11 cellular contexts compared by ENCODE assay signal in genomic region chr15:75678324-75678690, GRCh38. TPM values are rescaled to one million over a fixed set of nuclear protein-coding genes. Genes with fewer than 3 reads are reported as not detected.
DNase-seq lines count a peak whose midpoint lies in the region; ATAC-seq and TF ChIP-seq lines count a peak whose summit lies in the region.
"Not testable (repeated sequence)": the region's sequence is repeated elsewhere in the genome, so short reads cannot be mapped to it uniquely, and the experiment has no call there.
"Had no signal": no experiment of that assay in that cellular context is flagged by ENCODE, and none has a peak within 500 bp of the region (broad histone marks: within the 10 kb centered on the region; RNA-seq: fewer than 3 reads in every experiment).

No MANE protein-coding gene starts in this region.

- H3K27me3 ChIP-seq in BLaER1; Karpas-422 (ENCODE audit: low read length); neural progenitor cell: not testable (repeated sequence)

- CTCF ChIA-PET in HEK293 (lab: Yijun Ruan, JAX) (interaction anchor here (1.0 to 2.0 kb wide), 3 partner anchors 8 to 310 kb away, joined by 3 to 8 read pairs (median 4); no protein-coding TSS in a partner anchor), RWPE1 (lab: Yijun Ruan, JAX) (interaction anchor here (0.9 kb wide), 1 partner anchor 40 kb away, joined by 6 read pairs; no protein-coding TSS in a partner anchor), WTC11 (lab: Charles Lee) (interaction anchor here (0.6 to 0.9 kb wide), 2 partner anchors 8 to 146 kb away, joined by 3 read pairs; no protein-coding TSS in a partner anchor)

- not testable (repeated sequence) for H3K9me3 Mint-ChIP-seq in WTC11; chondrocyte (ENCODE audit: low read depth); neural progenitor cell; stimulated activated memory B cell treated with anti-CD40 and anti-IgM and Interleukin-4, amounts not matched to agents 10 μg/mL and 1 μg/mL and 100 μg/mL, for 72 hours

- H3K36me3 Mint-ChIP-seq in WTC11; neural progenitor cell; stimulated activated memory B cell treated with anti-CD40 and anti-IgM and Interleukin-4, amounts not matched to agents 10 μg/mL and 1 μg/mL and 100 μg/mL, for 72 hours: not testable (repeated sequence)
- H3K36me3 Mint-ChIP-seq in chondrocyte (ENCODE audit: low read depth): peaks cover 39% of the 10 kb centered on the region

- H3K27me3 Mint-ChIP-seq in WTC11 (ENCODE audit: low read depth); chondrocyte (ENCODE audit: low read depth); neural progenitor cell (ENCODE audit: insufficient read depth, low read depth); stimulated activated memory B cell treated with anti-CD40 and anti-IgM and Interleukin-4, amounts not matched to agents 10 μg/mL and 1 μg/mL and 100 μg/mL, for 72 hours: not testable (repeated sequence)

- H3K4me1 Mint-ChIP-seq in WTC11: peaks cover 22% of the 10 kb centered on the region
- peaks cover 39% of the 10 kb centered on the region for H3K4me1 Mint-ChIP-seq in chondrocyte (ENCODE audit: low read depth)
- peaks cover 22% of the 10 kb centered on the region for H3K4me1 Mint-ChIP-seq in neural progenitor cell
- H3K4me1 Mint-ChIP-seq in stimulated activated memory B cell treated with anti-CD40 and anti-IgM and Interleukin-4, amounts not matched to agents 10 μg/mL and 1 μg/mL and 100 μg/mL, for 72 hours: not testable (repeated sequence)

- not testable (repeated sequence) for H3K27ac Mint-ChIP-seq in WTC11
- H3K27ac Mint-ChIP-seq in chondrocyte (ENCODE audit: unreplicated experiment): peak overlapping the region; percentile 85
- H3K27ac Mint-ChIP-seq in neural progenitor cell: peak overlapping the region; percentile 72
- H3K27ac Mint-ChIP-seq in stimulated activated memory B cell treated with anti-CD40 and anti-IgM and Interleukin-4, amounts not matched to agents 10 μg/mL and 1 μg/mL and 100 μg/mL, for 72 hours: peak overlapping the region; percentile 1

- ATAC-seq in WTC11; stimulated activated memory B cell treated with anti-CD40 and anti-IgM and Interleukin-4, amounts not matched to agents 10 μg/mL and 1 μg/mL and 100 μg/mL, for 72 hours: not testable (repeated sequence)

- H3K9me3 ChIP-seq in BLaER1; HEK293 (ENCODE audit: control insufficient read depth, insufficient read depth, low read depth, low read length); Karpas-422 (ENCODE audit: low read length); neural progenitor cell (ENCODE audit: low read depth): not testable (repeated sequence)

- H3K9ac ChIP-seq in BLaER1, neural progenitor cell: not testable (repeated sequence)
- H3K9ac ChIP-seq in Karpas-422 (ENCODE audit: low read length): 0 out of 2 replicates have a peak overlapping the region, but pooled peaks have one; percentile 35

- not testable (repeated sequence) for DNase-seq in Karpas-422; RWPE1 (ENCODE audit: low spot score); WTC11 (ENCODE audit: low spot score); chondrocyte (ENCODE audit: low spot score); neural progenitor cell (ENCODE audit: low spot score)

- H3K4me3 ChIP-seq in BLaER1; HEK293 (ENCODE audit: low read depth, low read length); neural progenitor cell: not testable (repeated sequence)
- 0 out of 2 replicates have a peak overlapping the region, but pooled peaks have one; percentile 51 for H3K4me3 ChIP-seq in Karpas-422 (ENCODE audit: low read length)

- H3K79me2 ChIP-seq in Karpas-422 (ENCODE audit: low read length); neural progenitor cell (ENCODE audit: low read depth): not testable (repeated sequence)

- H3K36me3 ChIP-seq in BLaER1; HEK293 (ENCODE audit: control insufficient read depth in 2 of 2, insufficient read depth in 1 of 2, low read length in 2 of 2); Karpas-422 (ENCODE audit: insufficient read depth, low read length); neural progenitor cell: not testable (repeated sequence)

- POLR2A ChIA-PET in HEK293 (lab: Yijun Ruan, JAX): interaction anchor here (1.4 to 2.4 kb wide), 2 partner anchors 9 to 31 kb away, joined by 3 to 8 read pairs; partner anchors contain the start of gene SNX33
- POLR2A ChIA-PET in RWPE1 (lab: Yijun Ruan, JAX; ENCODE audit: low non-redundant PET): interaction anchor here (0.6 kb wide), 1 partner anchor 42 kb away, joined by 4 read pairs; no protein-coding TSS in a partner anchor
- POLR2A ChIA-PET in WTC11 (lab: Charles Lee): interaction anchor here (1.1 to 3.8 kb wide), 2 partner anchors 31 to 38 kb away, joined by 4 to 14 read pairs; partner anchors contain the start of genes IMP3 and SNX33

- H3K4me2 ChIP-seq in BLaER1: peak overlapping the region; percentile 78
- peak overlapping the region; percentile 73 for H3K4me2 ChIP-seq in Karpas-422 (ENCODE audit: low read depth, low read length, poor library complexity, severe bottlenecking)
- not testable (repeated sequence) for H3K4me2 ChIP-seq in neural progenitor cell

- H3K9me2 ChIP-seq in Karpas-422 (replicated peaks; ENCODE audit: insufficient read depth, low read length): not testable (repeated sequence)

- H3K4me1 ChIP-seq in BLaER1 (peaks cover 58% of the 10 kb centered on the region), Karpas-422 (ENCODE audit: low read length) (peaks cover 56% of the 10 kb centered on the region), neural progenitor cell (peaks cover 24% of the 10 kb centered on the region)
- not testable (repeated sequence) for H3K4me1 ChIP-seq in HEK293 (ENCODE audit: control insufficient read depth, insufficient read depth, low read length)

- not testable (repeated sequence) for H3K4me3 Mint-ChIP-seq in WTC11; chondrocyte (ENCODE audit: unreplicated experiment); neural progenitor cell; stimulated activated memory B cell treated with anti-CD40 and anti-IgM and Interleukin-4, amounts not matched to agents 10 μg/mL and 1 μg/mL and 100 μg/mL, for 72 hours

- H4K20me1 ChIP-seq in BLaER1; Karpas-422 (ENCODE audit: insufficient read depth, low read depth, low read length); neural progenitor cell (ENCODE audit: low read depth): not testable (repeated sequence)

- not testable (repeated sequence) for H2AFZ ChIP-seq in Karpas-422 (ENCODE audit: low read length); neural progenitor cell (replicated peaks)

- not testable (repeated sequence) for H3K27ac ChIP-seq in BLaER1; HEK293 (ENCODE audit: extremely low read depth, low read depth, low read length); neural progenitor cell
- H3K27ac ChIP-seq in Karpas-422 (ENCODE audit: low read length) (peak overlapping the region; percentile 80), RWPE1 (peak overlapping the region; percentile 53)

- TF ChIP-seq CTCF in HEK293 (tag by site-specific recombination; IDR thresholded peaks at IDR 0.05); RWPE1 (conservative IDR thresholded peaks at IDR 0.05; ENCODE audit: low read depth); WTC11 (IDR thresholded peaks at IDR 0.05); chondrocyte (IDR thresholded peaks at IDR 0.05); neural progenitor cell (IDR thresholded peaks at IDR 0.05): not testable (repeated sequence)

- H3F3A ChIP-seq in neural progenitor cell (ENCODE audit: low read depth): not testable (repeated sequence)

TF ChIP-seq in HEK293, 187 proteins besides CTCF, POLR2A, EP300 and RAD21:
- peak; percentile 90 for TF ChIP-seq ZNF121 (tag by site-specific recombination; IDR thresholded peaks at IDR 0.05)
TF ChIP-seq in HEK293: peak in this region for 1; not testable (repeated sequence) for 186.

TF ChIP-seq in WTC11, 78 proteins besides CTCF, POLR2A, EP300 and RAD21:
- TF ChIP-seq ZNF121 (CRISPR knock-in tag; IDR thresholded peaks at IDR 0.05): peak; percentile 81

RNA-seq across cellular contexts. Expression of gene SNX33, which starts 30.6 kb away (rescaled TPM):
- total RNA-seq in Karpas-422 (2014; rRNA removed; shearing (Covaris generic); ENCODE audit: low replicate concordance): 0.07 TPM in 1 of 2 replicates, not detected in the other
- 17.8 to 19.8 TPM (median 18.9 TPM) in 3 replicates for total RNA-seq in WTC11 (2021)
- total RNA-seq in chondrocyte: 21.6 to 31.2 TPM (median 30.2 TPM) in 3 replicates
- 10.1 and 20.7 TPM in 2 replicates for total RNA-seq in neural progenitor cell (ENCODE audit: low replicate concordance)

RNA-seq across cellular contexts. Expression of gene CSPG4, which starts 34.3 kb away (rescaled TPM):
- 0.11 TPM in 1 of 2 replicates, not detected in the other for total RNA-seq in Karpas-422 (2014; rRNA removed; shearing (Covaris generic); ENCODE audit: low replicate concordance)
- total RNA-seq in WTC11 (2021) (2.9 to 3.6 TPM (median 3.6 TPM) in 3 replicates), chondrocyte (302 to 607 TPM (median 595 TPM) in 3 replicates), neural progenitor cell (ENCODE audit: low replicate concordance) (0.07 and 0.37 TPM in 2 replicates)
- total RNA-seq: Calu3; CD4-positive, alpha-beta T cell; CD8-positive, alpha-beta T cell had no signal

RNA-seq across cellular contexts. Expression of gene IMP3, which starts 38.3 kb away (rescaled TPM):
- 82.7 and 119 TPM in 2 replicates for total RNA-seq in Karpas-422 (2014; rRNA removed; shearing (Covaris generic); ENCODE audit: low replicate concordance)
- total RNA-seq in WTC11 (2021) (93.7 to 107 TPM (median 94.8 TPM) in 3 replicates), chondrocyte (28.7 to 30.0 TPM (median 29.0 TPM) in 3 replicates), neural progenitor cell (ENCODE audit: low replicate concordance) (62.1 and 96.1 TPM in 2 replicates)

RNA-seq across cellular contexts. Expression of gene SNUPN, which starts 52.8 kb away (rescaled TPM):
- 18.9 and 33.9 TPM in 2 replicates for total RNA-seq in Karpas-422 (2014; rRNA removed; shearing (Covaris generic); ENCODE audit: low replicate concordance)
- total RNA-seq in WTC11 (2021) (25.9 to 28.4 TPM (median 27.9 TPM) in 3 replicates), chondrocyte (18.6 to 22.7 TPM (median 21.7 TPM) in 3 replicates), neural progenitor cell (ENCODE audit: low replicate concordance) (18.4 and 20.7 TPM in 2 replicates)

Comparison
In these comparisons a context has a peak if more than half of its experiments do, and no peak if none do; other contexts are left out.
1. RNA of gene SNX33, which starts 30.6 kb away (total RNA-seq): 21.6 to 31.2 TPM in chondrocyte, 17.8 to 19.8 TPM in WTC11 and 10.1 to 20.7 TPM in neural progenitor cell; 0.07 TPM in Karpas-422; every median in the first group is over 10 times any median in the second.
2. RNA of gene CSPG4, which starts 34.3 kb away (total RNA-seq): 302 to 607 TPM in chondrocyte; 2.9 to 3.6 TPM in WTC11, 0.07 to 0.37 TPM in neural progenitor cell and 0.11 TPM in Karpas-422; every median in the first group is over 10 times any median in the second.